Comparison of ENCODE assay signal across 5 cellular contexts in the genomic region with DNA sequence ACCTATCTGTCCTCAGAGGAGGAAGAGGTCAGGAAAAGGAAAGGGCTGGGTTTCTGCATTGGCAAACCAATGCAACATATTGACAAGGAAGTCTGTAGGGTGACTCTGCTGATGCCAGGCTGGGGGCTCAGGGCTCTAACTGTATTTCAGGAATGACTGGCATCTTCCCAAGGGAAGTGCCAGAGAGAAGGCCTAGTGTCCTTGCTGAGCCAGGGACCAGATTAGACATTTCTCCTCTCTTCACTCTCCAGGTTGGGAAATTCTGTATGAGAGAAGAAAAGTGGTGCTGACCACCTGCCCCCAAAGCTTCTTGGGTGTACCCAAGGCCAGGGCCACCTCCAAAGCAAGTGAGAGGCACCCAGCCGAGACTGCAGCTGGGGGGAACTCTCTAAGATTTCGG. TPM values are rescaled to one million over a fixed set of nuclear protein-coding genes. Genes with fewer than 3 reads are reported as not detected.
"Had no signal": no experiment of that assay in that cellular context is flagged by ENCODE, and none has a peak within 500 bp of the region (broad histone marks: within the 10 kb centered on the region; RNA-seq: fewer than 3 reads in every experiment).

No MANE protein-coding gene starts in this region.

- H3K36me3 Mint-ChIP-seq: IgD-negative memory B cell had no signal

- H3K4me3 ChIP-seq: GM23338 had no signal

- H3K4me3 Mint-ChIP-seq: GM23338, H9 had no signal

- DNase-seq: H9, HCEC 1CT had no signal

- H3K27ac Mint-ChIP-seq: GM23338, H9, IgD-negative memory B cell had no signal

- H2AFZ ChIP-seq: GM23338 had no signal

- H3K9me3 Mint-ChIP-seq: GM23338, H9 had no signal

- H3K4me2 ChIP-seq: GM23338 had no signal

RNA-seq across cellular contexts. Expression of gene GRIK4, which starts 27.2 kb away (rescaled TPM):
- total RNA-seq: HT-29 had no signal
- polyA plus RNA-seq: IgD-negative memory B cell had no signal
